In the genomic region with DNA sequence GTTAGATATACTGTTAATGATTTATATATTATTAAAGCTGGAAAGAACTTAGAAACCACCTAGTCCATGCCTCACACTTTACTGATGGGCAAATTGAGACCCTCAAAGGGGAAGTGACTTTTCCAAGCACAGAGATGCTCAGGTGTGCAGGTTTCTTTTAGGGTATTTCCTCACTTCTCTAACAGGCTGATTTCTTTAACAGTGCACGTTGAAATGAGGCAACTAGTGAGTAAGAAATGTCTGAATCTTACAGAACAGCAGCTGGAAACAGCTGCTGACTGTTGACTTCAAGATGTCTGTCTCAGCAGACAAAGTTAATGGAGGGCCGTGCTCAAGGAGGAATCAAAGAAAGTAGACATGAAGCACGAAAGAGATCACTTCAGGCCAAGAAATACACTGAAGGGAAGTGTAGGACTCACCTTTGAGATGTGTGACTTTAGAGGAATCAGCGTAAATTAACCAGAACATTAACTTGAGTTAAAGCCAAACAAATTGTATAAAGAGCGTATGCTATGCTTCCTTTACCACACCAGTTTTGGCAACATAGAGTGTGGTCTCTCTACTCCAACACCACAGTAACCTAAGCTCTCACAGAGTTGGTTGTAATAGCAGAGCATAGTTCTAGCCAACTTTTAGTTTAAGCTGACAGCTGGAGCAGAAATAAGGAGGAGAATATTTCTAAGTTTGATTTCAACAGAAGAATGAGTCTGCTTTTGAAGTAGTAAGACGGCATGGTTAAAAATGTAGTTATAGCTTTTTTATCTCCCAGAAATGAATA, we compare ENCODE assay signal across 22 cellular contexts.
DNase-seq lines count a peak whose midpoint lies in the region; ATAC-seq and TF ChIP-seq lines count a peak whose summit lies in the region.
"Had no signal": no experiment of that assay in that cellular context is flagged by ENCODE, and none has a peak within 500 bp of the region (broad histone marks: within the 10 kb centered on the region; RNA-seq: fewer than 3 reads in every experiment).

No MANE protein-coding gene starts in this region.

- H3K36me3 ChIP-seq in left lung, result no peaks in the 10 kb centered on the region
- H3K36me3 ChIP-seq: neural progenitor cell had no signal

- peaks cover 59% of the 10 kb centered on the region for H3K36me3 Mint-ChIP-seq in effector memory CD8-positive, alpha-beta T cell (ENCODE audit: insufficient read depth)

- no peak overlapping the region for H3K4me3 Mint-ChIP-seq in effector memory CD8-positive, alpha-beta T cell
- H3K4me3 Mint-ChIP-seq: neural progenitor cell; T-helper 1 cell treated with Interleukin-12 subunit alpha and Interleukin-12 subunit beta and Interleukin-4 antibody, amounts not matched to agents 30 μg/mL and 1 μg/mL, for 36 hours had no signal

- H3K27me3 Mint-ChIP-seq in effector memory CD8-positive, alpha-beta T cell, result no peaks in the 10 kb centered on the region

- no peak for DNase-seq in Right ventricle myocardium inferior (ENCODE audit: missing footprints)
- DNase-seq in cardiac septum (ENCODE audit: low spot score), result no peak
- DNase-seq in effector memory CD8-positive, alpha-beta T cell, result no peak
- DNase-seq in left lung, result no peak
- DNase-seq in DMS79 treated with DMSO at 0.1 percent for 48 hours (lab: John Stamatoyannopoulos, UW), result no peak
- DNase-seq in NAMALWA (ENCODE audit: low spot score), result no peak
- no peak for DNase-seq in DMS79 (lab: John Stamatoyannopoulos, UW)
- DNase-seq: activated CD4-positive, alpha-beta T cell treated with anti-CD3 and anti-CD28 coated beads for 1 hour; activated naive CD4-positive, alpha-beta T cell treated with anti-CD3 and anti-CD28 coated beads, Interleukin-2, amount 50 U/mL, for 16 hours; foreskin keratinocyte; mammary epithelial cell; MV-4-11; NCI-H2107; NCI-H774; stimulated activated CD4-positive, alpha-beta T cell treated with anti-CD3 and anti-CD28 coated beads, Interleukin-2, amount 100 ng/mL, for 24 hours had no signal

- H3K27ac ChIP-seq in left lung, result peak overlapping the region in 1 of 2 donors; percentile 49
- H3K27ac ChIP-seq: C4-2B, foreskin keratinocyte, neural progenitor cell had no signal

- ATAC-seq in Right ventricle myocardium inferior, result peak; percentile 63
- no peak for ATAC-seq in effector memory CD8-positive, alpha-beta T cell (replicated peaks)
- ATAC-seq in left lung, result peak; percentile 48
- ATAC-seq in HG02763 (IDR thresholded peaks at IDR 0.05; ENCODE audit: unreplicated experiment), result no peak
- ATAC-seq: foreskin keratinocyte, HepG2, Panc1, sciatic nerve had no signal

- intact Hi-C loops in Right ventricle myocardium inferior (cut with DNase I), result no loop called here
- intact Hi-C loops in cardiac septum (cut with DNase I), result no loop called here
- intact Hi-C loops in left lung (cut with DNase I), result no loop called here

- TF ChIP-seq CTCF in left lung (IDR thresholded peaks at IDR 0.05), result no peak

- no peaks in the 10 kb centered on the region for H3K27me3 ChIP-seq in left lung
- H3K27me3 ChIP-seq: foreskin keratinocyte, neural progenitor cell had no signal

- H3K4me3 ChIP-seq in left lung, result no peak overlapping the region
- H3K4me3 ChIP-seq: neural progenitor cell had no signal

- no peaks in the 10 kb centered on the region for H3K4me1 ChIP-seq in left lung
- H3K4me1 ChIP-seq: foreskin keratinocyte, neural progenitor cell had no signal

- peaks cover 0 to 13% of the 10 kb centered on the region in 2 donors for H3K9me3 ChIP-seq in left lung

- H3K9me3 Mint-ChIP-seq in effector memory CD8-positive, alpha-beta T cell, result no peaks in the 10 kb centered on the region

- H3K4me1 Mint-ChIP-seq in effector memory CD8-positive, alpha-beta T cell (ENCODE audit: low read depth in 2 of 2), result peaks cover 36 to 53% of the 10 kb centered on the region in 2 donors

- H3K27ac Mint-ChIP-seq in effector memory CD8-positive, alpha-beta T cell, result peak overlapping the region; percentile 66 to 92
- H3K27ac Mint-ChIP-seq: neural progenitor cell; T-helper 1 cell treated with Interleukin-12 subunit alpha and Interleukin-12 subunit beta and Interleukin-4 antibody, amounts not matched to agents 30 μg/mL and 1 μg/mL, for 36 hours had no signal

Comparison
In these comparisons a context has a peak if more than half of its experiments do, and no peak if none do; other contexts are left out.
1. ATAC-seq: peak in Right ventricle myocardium inferior (single experiment) and left lung (single experiment); none in effector memory CD8-positive, alpha-beta T cell (single experiment) and HG02763 (single experiment).